ENCODE assay signal across 8 cellular contexts in the genomic region with DNA sequence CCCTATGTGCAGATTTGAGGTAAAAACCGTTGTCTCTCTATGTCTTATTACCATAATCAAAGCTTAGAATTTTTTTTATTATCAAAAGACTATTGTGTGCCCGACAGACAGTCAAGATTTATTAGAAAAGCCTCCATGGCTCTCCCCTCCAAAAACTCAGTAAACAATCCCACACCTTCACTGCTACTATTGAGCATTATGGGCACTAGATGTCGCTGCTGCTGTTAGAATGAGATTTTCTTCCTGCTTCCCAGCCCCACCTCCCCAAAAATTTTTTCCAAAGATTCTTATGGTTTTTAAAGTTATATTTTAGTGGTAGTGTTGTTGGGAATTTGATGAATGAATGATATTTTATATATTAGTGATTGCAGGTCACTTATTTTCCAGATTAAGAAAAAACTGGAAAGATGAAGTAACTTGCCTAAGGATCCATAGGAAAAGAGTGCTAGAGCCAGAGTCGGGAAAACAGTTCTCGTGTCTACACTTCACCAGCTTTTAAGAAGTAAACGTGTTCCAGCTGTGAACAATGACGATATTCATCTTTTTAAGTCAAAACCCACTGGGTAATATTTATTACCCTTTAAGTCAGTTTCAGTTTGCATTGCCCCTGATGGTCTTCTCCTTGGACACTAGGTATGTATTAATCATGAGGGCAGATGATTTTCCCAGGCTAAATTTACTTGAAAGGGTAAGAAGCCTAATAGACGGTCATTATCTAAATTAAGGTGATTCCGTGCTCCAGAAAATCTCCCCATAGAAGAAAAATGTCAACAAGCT. TPM values are rescaled to one million over a fixed set of nuclear protein-coding genes. Genes with fewer than 3 reads are reported as not detected.
DNase-seq lines count a peak whose midpoint lies in the region; ATAC-seq and TF ChIP-seq lines count a peak whose summit lies in the region.

No MANE protein-coding gene starts in this region.

- intact Hi-C loops in left colon (cut with DNase I, micrococcal nuclease), result loop anchor here in 1 of 2 donors (5.0 to 10.0 kb wide), 3 partner anchors 760 to 1518 kb away; no protein-coding TSS in a partner anchor

- ATAC-seq in left colon, result peak; percentile 49
- ATAC-seq in GM21717 (IDR thresholded peaks at IDR 0.05; ENCODE audit: unreplicated experiment), result no peak
- ATAC-seq in HG02938 (IDR thresholded peaks at IDR 0.05; ENCODE audit: unreplicated experiment), result no peak

- TF ChIP-seq CTCF in AG04449 (IDR thresholded peaks at IDR 0.05; ENCODE audit: insufficient read depth, low read length, missing control alignments) (peak; percentile 69), GM12875 (IDR thresholded peaks at IDR 0.05; ENCODE audit: borderline replicate concordance, insufficient read depth, low read depth, low read length) (peak; percentile 52)

- POLR2A ChIA-PET in AG04449 (lab: Yijun Ruan, JAX), result no interaction called here

- CTCF ChIA-PET in AG04449 (lab: Yijun Ruan, JAX), result interaction anchor here (0.6 to 7.3 kb wide), 30 partner anchors 9 to 1768 kb away, joined by 3 to 93 read pairs (median 5); no protein-coding TSS in a partner anchor

- H3K4me3 ChIP-seq in AG04449 (ENCODE audit: low read depth, low read length) (no peak overlapping the region), GM12875 (ENCODE audit: low read depth, low read length) (no peak overlapping the region)

- no peak for DNase-seq in AG04449 (ENCODE audit: low read depth, low spot score)
- peak; percentile 68 for DNase-seq in NCI-H1105 treated with DMSO at 0.1 percent for 48 hours (lab: John Stamatoyannopoulos, UW)
- DNase-seq in amniotic stem cell (lab: John Stamatoyannopoulos, UW), result peak; percentile 30
- peak in 1 of 2 donors; percentile 30 for DNase-seq in left colon
- no peak for DNase-seq in T-helper 2 cell

RNA-seq across cellular contexts. Expression of gene FOXG1, which starts 12.2 kb away (rescaled TPM):
- not detected for total RNA-seq in left colon

Comparison
In these comparisons a context has a peak if more than half of its experiments do, and no peak if none do; other contexts are left out.
1. DNase-seq: peak in NCI-H1105 treated with DMSO at 0.1 percent for 48 hours (single experiment) and amniotic stem cell (single experiment); none in AG04449 (single experiment) and T-helper 2 cell (0 of 5).